In genomic region chr10:35237766-35238512, GRCh38 we compare ENCODE assay signal across 1 cellular context.
TF ChIP-seq lines count a peak whose summit lies in the region.

No MANE protein-coding gene starts in this region.

TF ChIP-seq in HepG2, 621 proteins besides CTCF, POLR2A, EP300 and RAD21 (continued from another document and continues in another):
- no peak for TF ChIP-seq ZNF275 (CRISPR knock-in tag; IDR thresholded peaks at IDR 0.05; ENCODE audit: borderline replicate concordance)
- no peak for TF ChIP-seq ZNF841 (CRISPR knock-in tag; IDR thresholded peaks at IDR 0.05; ENCODE audit: borderline replicate concordance)
- no peak for TF ChIP-seq ARID5B (CRISPR knock-in tag; IDR thresholded peaks at IDR 0.05)
- TF ChIP-seq ZNF850 (CRISPR knock-in tag; conservative IDR thresholded peaks at IDR 0.05): no peak
- no peak for TF ChIP-seq ZNF792 (CRISPR knock-in tag; IDR thresholded peaks at IDR 0.05)
- 0 out of 2 replicates have a peak, but pooled peaks have one; percentile 25 for TF ChIP-seq MED1 (CRISPR knock-in tag; IDR thresholded peaks at IDR 0.05)
- TF ChIP-seq NFAT5 (CRISPR knock-in tag; IDR thresholded peaks at IDR 0.05): no peak
- no peak for TF ChIP-seq ZNF576 (CRISPR knock-in tag; IDR thresholded peaks at IDR 0.05)
- TF ChIP-seq SIX4 (CRISPR knock-in tag; IDR thresholded peaks at IDR 0.05): no peak
- no peak for TF ChIP-seq PRDM10 (CRISPR knock-in tag; IDR thresholded peaks at IDR 0.05; ENCODE audit: low read depth)
- TF ChIP-seq ZNF567 (CRISPR knock-in tag; IDR thresholded peaks at IDR 0.05; ENCODE audit: borderline replicate concordance): no peak
- TF ChIP-seq SP140L (CRISPR knock-in tag; IDR thresholded peaks at IDR 0.05; ENCODE audit: borderline replicate concordance): no peak
- no peak for TF ChIP-seq HDAC6 (IDR thresholded peaks at IDR 0.05; ENCODE audit: low read depth, low read length)
- TF ChIP-seq RERE (CRISPR knock-in tag; IDR thresholded peaks at IDR 0.05; ENCODE audit: low read depth): no peak
- TF ChIP-seq TAF1 (CRISPR knock-in tag; IDR thresholded peaks at IDR 0.05): 0 out of 2 replicates have a peak, but pooled peaks have one; percentile 18
- TF ChIP-seq GATAD2A (CRISPR knock-in tag; IDR thresholded peaks at IDR 0.05): peak; percentile 68
- 0 out of 2 replicates have a peak, but pooled peaks have one; percentile 16 for TF ChIP-seq DMAP1 (CRISPR knock-in tag; IDR thresholded peaks at IDR 0.05)
- TF ChIP-seq PBX2 (CRISPR knock-in tag; IDR thresholded peaks at IDR 0.05): no peak
- no peak for TF ChIP-seq TBX2 (CRISPR knock-in tag; IDR thresholded peaks at IDR 0.05; ENCODE audit: borderline replicate concordance)
- TF ChIP-seq ZNF552 (CRISPR knock-in tag; IDR thresholded peaks at IDR 0.05; ENCODE audit: borderline replicate concordance): no peak
- no peak for TF ChIP-seq IKZF4 (CRISPR knock-in tag; IDR thresholded peaks at IDR 0.05; ENCODE audit: borderline replicate concordance, low read depth, not compliant biosample characterization)
- TF ChIP-seq AKNA (CRISPR knock-in tag; IDR thresholded peaks at IDR 0.05; ENCODE audit: borderline replicate concordance): no peak
- no peak for TF ChIP-seq NR2F1 (CRISPR knock-in tag; IDR thresholded peaks at IDR 0.05)
- TF ChIP-seq TOPORS (CRISPR knock-in tag; IDR thresholded peaks at IDR 0.05): no peak
- no peak for TF ChIP-seq ZNF160 (CRISPR knock-in tag; IDR thresholded peaks at IDR 0.05)
- no peak for TF ChIP-seq ISX (CRISPR knock-in tag; conservative IDR thresholded peaks at IDR 0.05)
- TF ChIP-seq CEBPG (CRISPR knock-in tag; IDR thresholded peaks at IDR 0.05): peak; percentile 94
